21 cellular contexts compared by ENCODE assay signal in genomic region chr1:40985875-40986274, GRCh38. TPM values are rescaled to one million over a fixed set of nuclear protein-coding genes. Genes with fewer than 3 reads are reported as not detected.
DNase-seq lines count a peak whose midpoint lies in the region; ATAC-seq, FAIRE-seq and TF ChIP-seq lines count a peak whose summit lies in the region.
"Had no signal": no experiment of that assay in that cellular context is flagged by ENCODE, and none has a peak within 500 bp of the region (broad histone marks: within the 10 kb centered on the region; RNA-seq: fewer than 3 reads in every experiment).

No MANE protein-coding gene starts in this region.

- H3K36me3 Mint-ChIP-seq in astrocyte (ENCODE audit: low read depth, unreplicated experiment), result peaks cover 43% of the 10 kb centered on the region
- peaks cover 64% of the 10 kb centered on the region for H3K36me3 Mint-ChIP-seq in nephron progenitor cell (ENCODE audit: low read depth)

- in situ Hi-C loops in HepG2 (cut with HindIII; ENCODE audit: extremely low pct_ligation_motif_present, low pct_unique_long_range_greater_than_20kb), result no loop called here

- no peaks in the 10 kb centered on the region for H3K27me3 ChIP-seq in liver (ENCODE audit: control insufficient read depth in 4 of 4, insufficient read depth in 4 of 4, low read length in 3 of 4)
- no peaks in the 10 kb centered on the region for H3K27me3 ChIP-seq in HepG2 (ENCODE audit: control insufficient read depth in 1 of 2, insufficient read depth in 2 of 2, low read length in 2 of 2)
- no peaks in the 10 kb centered on the region for H3K27me3 ChIP-seq in astrocyte (ENCODE audit: insufficient read depth, low read length)
- H3K27me3 ChIP-seq: pancreas had no signal

- POLR2A ChIA-PET in HepG2 (lab: Yijun Ruan, JAX), result no interaction called here

- H3K4me1 Mint-ChIP-seq in astrocyte (ENCODE audit: low read depth, unreplicated experiment), result peaks cover 47% of the 10 kb centered on the region
- H3K4me1 Mint-ChIP-seq in nephron progenitor cell, result peaks cover 68% of the 10 kb centered on the region

- H3K27me3 Mint-ChIP-seq in astrocyte (ENCODE audit: low read depth, unreplicated experiment) (no peaks in the 10 kb centered on the region), nephron progenitor cell (ENCODE audit: low read depth, poor library complexity) (peaks cover 3% of the 10 kb centered on the region)
- H3K27me3 Mint-ChIP-seq: activated naive CD8-positive, alpha-beta T cell treated with anti-CD3 and anti-CD28 coated beads, Interleukin-2, amount 10 ng/mL, durations not matched to agents 7 days and 5 days; central memory CD8-positive, alpha-beta T cell; effector memory CD8-positive, alpha-beta T cell had no signal

- intact Hi-C loops in HepG2 (cut with micrococcal nuclease; ENCODE audit: unreplicated experiment), result no loop called here

- CTCF ChIA-PET in HepG2 (lab: Yijun Ruan, JAX; ENCODE audit: low intra/inter-chr PET ratio, low total read pairs), result no interaction called here

- H3K4me2 ChIP-seq in HepG2 (ENCODE audit: low read depth, low read length) (no peak overlapping the region), astrocyte (ENCODE audit: low read length) (no peak overlapping the region)

- ATAC-seq in HepG2, result no peak
- ATAC-seq: effector memory CD8-positive, alpha-beta T cell had no signal

- no TSS peak for BruUV-seq in HepG2 (replicated peaks; lab: Mats Ljungman, UMichigan)

- H3K27ac ChIP-seq in liver (ENCODE audit: low read depth in 1 of 2, low read length in 2 of 2), result peak overlapping the region; percentile 83 to 84
- no peak overlapping the region for H3K27ac ChIP-seq in HepG2 (ENCODE audit: extremely low read length, insufficient read depth, low read length)
- no peak overlapping the region for H3K27ac ChIP-seq in astrocyte (ENCODE audit: low read depth, low read length)
- H3K27ac ChIP-seq: RWPE1 had no signal

- H3K9ac ChIP-seq in liver (ENCODE audit: low read depth in 1 of 2, low read length in 2 of 2) (no peak overlapping the region), HepG2 (ENCODE audit: insufficient read depth, low read depth, low read length) (no peak overlapping the region), astrocyte (ENCODE audit: low read length) (no peak overlapping the region)

- H3K36me3 ChIP-seq in liver (ENCODE audit: control insufficient read depth in 4 of 4, insufficient read depth in 3 of 4, low read depth in 1 of 4, low read length in 3 of 4) (peaks cover 0 to 2% (median 1%) of the 10 kb centered on the region in 4 donors), HepG2 (replicated peaks in 1 of 2; ENCODE audit: control insufficient read depth in 1 of 2, insufficient read depth in 2 of 2, low read length in 2 of 2) (peaks cover 20 to 69% of the 10 kb centered on the region in 2 experiments), astrocyte (ENCODE audit: insufficient read depth, low read length) (peaks cover 68% of the 10 kb centered on the region)

- H3K79me2 ChIP-seq in HepG2 (ENCODE audit: insufficient read depth, low read length) (peaks cover 28% of the 10 kb centered on the region), astrocyte (ENCODE audit: insufficient read depth, low read length) (peaks cover 78% of the 10 kb centered on the region)

- H3K4me3 ChIP-seq in liver (ENCODE audit: low read depth in 1 of 3, low read length in 3 of 3), result peak overlapping the region in 1 of 3 donors; percentile 7
- no peak overlapping the region for H3K4me3 ChIP-seq in HepG2 (replicated peaks in 1 of 3; ENCODE audit: insufficient read depth in 1 of 3, low read depth in 2 of 3, low read length in 3 of 3)
- H3K4me3 ChIP-seq in astrocyte (ENCODE audit: insufficient read depth, low read depth, low read length), result no peak overlapping the region
- H3K4me3 ChIP-seq: pancreas had no signal

- no peaks in the 10 kb centered on the region for H3K9me3 Mint-ChIP-seq in astrocyte (ENCODE audit: unreplicated experiment)
- no peaks in the 10 kb centered on the region for H3K9me3 Mint-ChIP-seq in nephron progenitor cell
- H3K9me3 Mint-ChIP-seq: activated naive CD8-positive, alpha-beta T cell treated with anti-CD3 and anti-CD28 coated beads, Interleukin-2, amount 10 ng/mL, durations not matched to agents 7 days and 5 days; central memory CD8-positive, alpha-beta T cell; effector memory CD8-positive, alpha-beta T cell had no signal

- no peak for TF ChIP-seq EP300 in HepG2 (IDR thresholded peaks at IDR 0.05; ENCODE audit: low read depth in 2 of 2, low read length in 2 of 2)
- no peak for TF ChIP-seq EP300 in HepG2 (CRISPR knock-in tag; IDR thresholded peaks at IDR 0.05; ENCODE audit: borderline replicate concordance)

- FAIRE-seq in HepG2 (lab: Jason Lieb, UNC) (no peak), astrocyte (lab: Jason Lieb, UNC) (no peak)
- FAIRE-seq: GM12892, pancreas had no signal

- DNase-seq in HepG2 (ENCODE audit: low spot score) (no peak), astrocyte (ENCODE audit: low read depth) (no peak), nephron progenitor cell (no peak), GM19238 (ENCODE audit: insufficient read length, low spot score) (no peak), NCI-H446 (lab: John Stamatoyannopoulos, UW) (no peak), 8988T (no peak)
- no peak for DNase-seq in stimulated activated naive CD4-positive, alpha-beta T cell (lab: John Stamatoyannopoulos, UW)
- DNase-seq: activated naive CD8-positive, alpha-beta T cell treated with anti-CD3 and anti-CD28 coated beads, Interleukin-2, amount 10 ng/mL, durations not matched to agents 7 days and 5 days; effector memory CD8-positive, alpha-beta T cell; GDM1; GOT3; NCI-H1092; NCI-H2107; NCI-H774; pancreas; stimulated activated naive CD4-positive, alpha-beta T cell treated with Interleukin-2 at 50 U/mL for 16 hours had no signal

- TF ChIP-seq POLR2A in HepG2 (IDR thresholded peaks at IDR 0.05; ENCODE audit: insufficient read depth in 1 of 2, low read depth in 2 of 2, low read length in 2 of 2), result no peak

- H3K9me3 ChIP-seq in liver (ENCODE audit: control insufficient read depth in 4 of 4, low read length in 3 of 4) (no peaks in the 10 kb centered on the region), HepG2 (ENCODE audit: low read length) (no peaks in the 10 kb centered on the region), astrocyte (ENCODE audit: insufficient read depth, low read depth, low read length) (no peaks in the 10 kb centered on the region)
- H3K9me3 ChIP-seq: pancreas had no signal

- H3K4me1 ChIP-seq in liver (ENCODE audit: control insufficient read depth in 4 of 4, insufficient read depth in 4 of 4, low read length in 3 of 4), result peaks cover 15 to 58% (median 44%) of the 10 kb centered on the region in 4 donors
- peaks cover 85% of the 10 kb centered on the region for H3K4me1 ChIP-seq in HepG2 (ENCODE audit: insufficient read depth, low read length)
- peaks cover 41% of the 10 kb centered on the region for H3K4me1 ChIP-seq in astrocyte (ENCODE audit: insufficient read depth, low read length)

- H4K20me1 ChIP-seq in HepG2 (ENCODE audit: insufficient read depth, low read length) (no peaks in the 10 kb centered on the region), astrocyte (ENCODE audit: insufficient read depth, low read length) (peaks cover 82% of the 10 kb centered on the region)

- H3K27ac Mint-ChIP-seq in astrocyte (ENCODE audit: unreplicated experiment) (no peak overlapping the region), nephron progenitor cell (peak overlapping the region; percentile 80)
- H3K27ac Mint-ChIP-seq: activated naive CD8-positive, alpha-beta T cell treated with anti-CD3 and anti-CD28 coated beads, Interleukin-2, amount 10 ng/mL, durations not matched to agents 7 days and 5 days; effector memory CD8-positive, alpha-beta T cell had no signal

- no peak overlapping the region for H2AFZ ChIP-seq in HepG2 (ENCODE audit: low read length)
- no peak overlapping the region for H2AFZ ChIP-seq in astrocyte (ENCODE audit: low read depth, low read length)

- TF ChIP-seq CTCF in liver (IDR thresholded peaks at IDR 0.05; ENCODE audit: low read depth, low read length, missing input control) (no peak), HepG2 (CRISPR knock-in tag; IDR thresholded peaks at IDR 0.05) (no peak), astrocyte (IDR thresholded peaks at IDR 0.05; ENCODE audit: insufficient read depth, low read depth, low read length) (no peak), nephron progenitor cell (IDR thresholded peaks at IDR 0.05) (no peak)

- 70% methylated on average over 3 of the region's 3 CpGs for WGBS in liver
- WGBS in HepG2 (ENCODE audit: low lambda C conversion rate), result 97% methylated on average over 3 of the region's 3 CpGs

- TF ChIP-seq RAD21 in liver (IDR thresholded peaks at IDR 0.05), result no peak
- no peak for TF ChIP-seq RAD21 in HepG2 (CRISPR knock-in tag; IDR thresholded peaks at IDR 0.05)

- peak overlapping the region; percentile 30 for H3K4me3 Mint-ChIP-seq in astrocyte (ENCODE audit: unreplicated experiment)
- peak overlapping the region; percentile 64 for H3K4me3 Mint-ChIP-seq in nephron progenitor cell
- H3K4me3 Mint-ChIP-seq: activated naive CD8-positive, alpha-beta T cell treated with anti-CD3 and anti-CD28 coated beads, Interleukin-2, amount 10 ng/mL, durations not matched to agents 7 days and 5 days; central memory CD8-positive, alpha-beta T cell; effector memory CD8-positive, alpha-beta T cell had no signal

RNA-seq across cellular contexts. Expression of gene CTPS1, which starts 6.4 kb away (rescaled TPM):
- total RNA-seq in liver, result 10 to 100 TPM; 13.6 to 46.9 TPM
- polyA plus RNA-seq in liver, result 10 to 100 TPM; 14.6 to 25.0 TPM
- 42.8 and 63.1 TPM in 2 replicates for total RNA-seq in HepG2 (2016; rRNA removed; fragmentation: Illumina TruSeq; extraction: Trizol)
- total RNA-seq in HepG2 (2016; cell fraction: cytosol; rRNA removed; fragmentation: Illumina TruSeq; extraction: Trizol; ENCODE audit: low read depth), result 8.1 and 8.4 TPM in 2 replicates
- total RNA-seq in HepG2 (2016; cell fraction: insoluble cytoplasmic fraction; rRNA removed; fragmentation: Illumina TruSeq; extraction: Trizol), result 40.9 and 54.3 TPM in 2 replicates
- 18.5 and 19.2 TPM in 2 replicates for total RNA-seq in HepG2 (2016; cell fraction: membrane; rRNA removed; fragmentation: Illumina TruSeq; extraction: Trizol)
- 56.4 and 60.8 TPM in 2 replicates for total RNA-seq in HepG2 (2016; cell fraction: nucleus; rRNA removed; fragmentation: Illumina TruSeq; extraction: Trizol)
- 9.6 and 10.1 TPM in 2 replicates for polyA plus RNA-seq in HepG2 (2011; rRNA removed)
- polyA plus RNA-seq in HepG2 (2011; cell fraction: cytosol; rRNA removed), result 6.4 and 7.9 TPM in 2 replicates
- 42.7 and 43.4 TPM in 2 replicates for polyA plus RNA-seq in HepG2 (2011; cell fraction: nucleus; rRNA removed)
- polyA plus RNA-seq in HepG2 (2012), result 19.4 and 21.9 TPM in 2 replicates
- 4.7 and 5.0 TPM in 2 replicates for polyA plus RNA-seq in HepG2 (2016; cell fraction: cytosol; fragmentation: Illumina TruSeq; extraction: Trizol; ENCODE audit: low read depth)
- polyA plus RNA-seq in HepG2 (2016; cell fraction: insoluble cytoplasmic fraction; fragmentation: Illumina TruSeq; extraction: Trizol; ENCODE audit: low read depth), result 61.3 and 68.4 TPM in 2 replicates
- 9.5 and 10.5 TPM in 2 replicates for polyA plus RNA-seq in HepG2 (2016; cell fraction: membrane; fragmentation: Illumina TruSeq; extraction: Trizol; ENCODE audit: low read depth)
- 105 and 109 TPM in 2 replicates for polyA plus RNA-seq in HepG2 (2016; cell fraction: nucleus; fragmentation: Illumina TruSeq; extraction: Trizol; ENCODE audit: insufficient read depth, low read depth)
- polyA minus RNA-seq in HepG2 (2011; rRNA and poly(A)+ RNA removed; ENCODE audit: low replicate concordance), result 23.3 and 120 TPM in 2 replicates
- 7.5 and 8.1 TPM in 2 replicates for polyA minus RNA-seq in HepG2 (2011; cell fraction: cytosol; rRNA and poly(A)+ RNA removed)
- 51.4 and 55.3 TPM in 2 replicates for polyA minus RNA-seq in HepG2 (2011; cell fraction: nucleus; rRNA and poly(A)+ RNA removed)
- 80.4 and 91.4 TPM in 2 replicates for total RNA-seq in astrocyte

RNA-seq across cellular contexts. Expression of gene SLFNL1, which starts 35.6 kb away (rescaled TPM):
- total RNA-seq in liver (under 1 TPM; 0.09 to 0.67 TPM), HepG2 (2016; rRNA removed; fragmentation: Illumina TruSeq; extraction: Trizol) (0.07 TPM in 1 of 2 replicates, not detected in the other), astrocyte (0.14 and 0.18 TPM in 2 replicates)
- polyA plus RNA-seq in liver (under 1 TPM; 0.02 to 0.68 TPM), HepG2 (2011; rRNA removed) (0.18 and 0.20 TPM in 2 replicates)
- total RNA-seq in HepG2 (2016; cell fraction: cytosol; rRNA removed; fragmentation: Illumina TruSeq; extraction: Trizol; ENCODE audit: low read depth), result not detected in 2 replicates
- total RNA-seq in HepG2 (2016; cell fraction: insoluble cytoplasmic fraction; rRNA removed; fragmentation: Illumina TruSeq; extraction: Trizol), result 0.19 TPM in 1 of 2 replicates, not detected in the other
- total RNA-seq in HepG2 (2016; cell fraction: membrane; rRNA removed; fragmentation: Illumina TruSeq; extraction: Trizol), result 0.09 TPM in 1 of 2 replicates, not detected in the other
- total RNA-seq in HepG2 (2016; cell fraction: nucleus; rRNA removed; fragmentation: Illumina TruSeq; extraction: Trizol), result 0.31 and 0.50 TPM in 2 replicates
- 0.05 and 0.08 TPM in 2 replicates for polyA plus RNA-seq in HepG2 (2011; cell fraction: cytosol; rRNA removed)
- 1.2 and 1.7 TPM in 2 replicates for polyA plus RNA-seq in HepG2 (2011; cell fraction: nucleus; rRNA removed)
- polyA plus RNA-seq in HepG2 (2012), result 0.44 and 0.65 TPM in 2 replicates
- polyA plus RNA-seq in HepG2 (2016; cell fraction: cytosol; fragmentation: Illumina TruSeq; extraction: Trizol; ENCODE audit: low read depth), result not detected in 2 replicates
- polyA plus RNA-seq in HepG2 (2016; cell fraction: insoluble cytoplasmic fraction; fragmentation: Illumina TruSeq; extraction: Trizol; ENCODE audit: low read depth), result not detected in 2 replicates
- not detected in 2 replicates for polyA plus RNA-seq in HepG2 (2016; cell fraction: membrane; fragmentation: Illumina TruSeq; extraction: Trizol; ENCODE audit: low read depth)
- 0.60 and 0.71 TPM in 2 replicates for polyA plus RNA-seq in HepG2 (2016; cell fraction: nucleus; fragmentation: Illumina TruSeq; extraction: Trizol; ENCODE audit: insufficient read depth, low read depth)
- 0.37 and 1.3 TPM in 2 replicates for polyA minus RNA-seq in HepG2 (2011; rRNA and poly(A)+ RNA removed; ENCODE audit: low replicate concordance)
- not detected in 2 replicates for polyA minus RNA-seq in HepG2 (2011; cell fraction: cytosol; rRNA and poly(A)+ RNA removed)
- polyA minus RNA-seq in HepG2 (2011; cell fraction: nucleus; rRNA and poly(A)+ RNA removed), result 2.1 and 2.4 TPM in 2 replicates
- total RNA-seq: left lobe of liver had no signal

Comparison
In these comparisons a context has a peak if more than half of its experiments do, and no peak if none do; other contexts are left out.
1. H3K27ac ChIP-seq: peak in liver (2 of 2); none in HepG2 (single experiment) and astrocyte (single experiment).